Comparison of ENCODE assay signal across 8 cellular contexts in genomic region chr16:3152273-3153076, GRCh38. TPM values are rescaled to one million over a fixed set of nuclear protein-coding genes. Genes with fewer than 3 reads are reported as not detected.
A peak's percentile ranks its signal among the peaks of the same experiment; 100 is the strongest.
DNase-seq lines count a peak whose midpoint lies in the region; ATAC-seq, FAIRE-seq and TF ChIP-seq lines count a peak whose summit lies in the region.

No MANE protein-coding gene starts in this region.

- peaks cover 5% of the 10 kb centered on the region for H4K20me1 ChIP-seq in keratinocyte (ENCODE audit: control insufficient read depth, extremely low read depth, insufficient read depth, low read length)

- TF ChIP-seq CTCF in AG04450 (IDR thresholded peaks at IDR 0.05; ENCODE audit: low read depth, low read length) (peak; percentile 45), WTC11 (IDR thresholded peaks at IDR 0.05) (peak; percentile 14; the same call in 1 of the 2 replicates), keratinocyte (optimal IDR thresholded peaks at IDR 0.05 in 1 of 3, IDR thresholded peaks at IDR 0.05 in 1 of 3, conservative IDR thresholded peaks at IDR 0.05 in 1 of 3; ENCODE audit: extremely low read depth in 1 of 3, insufficient read depth in 2 of 3, low read length in 3 of 3) (peak; percentile 30 to 65 (median 33))

- FAIRE-seq in H54 (lab: Jason Lieb, UNC) (no peak), keratinocyte (lab: Jason Lieb, UNC) (no peak)

- H3K36me3 Mint-ChIP-seq in WTC11: no peaks in the 10 kb centered on the region
- peaks cover 55% of the 10 kb centered on the region for H3K36me3 Mint-ChIP-seq in central memory CD8-positive, alpha-beta T cell (ENCODE audit: insufficient read depth)

- H3K27me3 ChIP-seq in AG04450 (ENCODE audit: control insufficient read depth, insufficient read depth, low read length) (no peaks in the 10 kb centered on the region), keratinocyte (ENCODE audit: control insufficient read depth, extremely low read depth, insufficient read depth, low read length) (no peaks in the 10 kb centered on the region)

- ATAC-seq in WTC11 (peak; percentile 21), HG03095 (IDR thresholded peaks at IDR 0.05; ENCODE audit: unreplicated experiment) (no peak)
- ATAC-seq in central memory CD8-positive, alpha-beta T cell (replicated peaks; ENCODE audit: extremely low read depth, poor library complexity, severe bottlenecking): no peak

- H3K4me2 ChIP-seq in keratinocyte (ENCODE audit: control insufficient read depth, extremely low read depth, insufficient read depth, low read depth, low read length): peak overlapping the region; percentile 79

- no peaks in the 10 kb centered on the region for H3K36me3 ChIP-seq in keratinocyte (ENCODE audit: control insufficient read depth in 2 of 2, extremely low read depth in 1 of 2, insufficient read depth in 2 of 2, low read length in 2 of 2)

- DNase-seq in AG04450 (ENCODE audit: low read depth, low spot score) (peak; percentile 78), H54 (ENCODE audit: insufficient read length, low spot score) (peak; percentile 67), NCI-H2196 treated with DMSO at 0.1 percent for 48 hours (lab: John Stamatoyannopoulos, UW; ENCODE audit: unreplicated experiment) (peak; percentile 79), WTC11 (ENCODE audit: low spot score) (peak; percentile 98), keratinocyte (ENCODE audit: low read depth, low spot score) (no peak)
- peak; percentile 62 to 75 for DNase-seq in central memory CD8-positive, alpha-beta T cell (ENCODE audit: low spot score in 2 of 2)
- DNase-seq in stimulated activated CD4-positive, alpha-beta T cell treated with anti-CD3 and anti-CD28 coated beads, Interleukin-12 subunit alpha, Interleukin-12 subunit beta, amount 100 ng/mL, for 4 hours: peak; percentile 84

- POLR2A ChIA-PET in AG04450 (lab: Yijun Ruan, JAX): no interaction called here
- POLR2A ChIA-PET in WTC11 (lab: Charles Lee): interaction anchor here (0.6 to 5.9 kb wide), 2 partner anchors 20 to 1699 kb away, joined by 4 to 46 read pairs; no protein-coding TSS in a partner anchor

- TF ChIP-seq POLR2A in H54 (IDR thresholded peaks at IDR 0.05; ENCODE audit: low read depth, low read length): no peak

- dilution Hi-C loops in keratinocyte (cut with MboI; ENCODE audit: extremely low pct_ligation_motif_present, low sequenced_read_pairs): no loop called here

- H3K9me3 Mint-ChIP-seq in WTC11: no peaks in the 10 kb centered on the region
- H3K9me3 Mint-ChIP-seq in central memory CD8-positive, alpha-beta T cell: peaks cover 6% of the 10 kb centered on the region

- peak overlapping the region; percentile 93 for H3K4me3 Mint-ChIP-seq in WTC11
- peak overlapping the region; percentile 88 for H3K4me3 Mint-ChIP-seq in central memory CD8-positive, alpha-beta T cell

- H3K9ac ChIP-seq in keratinocyte (ENCODE audit: control insufficient read depth, extremely low read depth, insufficient read depth, low read length): peak overlapping the region; percentile 40

- no peaks in the 10 kb centered on the region for H3K79me2 ChIP-seq in keratinocyte (ENCODE audit: control insufficient read depth, insufficient read depth, low read length)

- H3K4me1 Mint-ChIP-seq in WTC11: peaks cover 7% of the 10 kb centered on the region
- peaks cover 34% of the 10 kb centered on the region for H3K4me1 Mint-ChIP-seq in central memory CD8-positive, alpha-beta T cell

- no peaks in the 10 kb centered on the region for H3K9me1 ChIP-seq in keratinocyte (ENCODE audit: control insufficient read depth, extremely low read depth, insufficient read depth, low read length)

- H3K4me1 ChIP-seq in keratinocyte (ENCODE audit: control insufficient read depth, extremely low read depth, insufficient read depth, low read length): peaks cover 7% of the 10 kb centered on the region

- peak overlapping the region; percentile 47 for H3K27ac ChIP-seq in AG04450 (ENCODE audit: low read depth, low read length)
- peak overlapping the region; percentile 39 for H3K27ac ChIP-seq in keratinocyte (ENCODE audit: control insufficient read depth, insufficient read depth, low read length)

- peak overlapping the region; percentile 83 for H2AFZ ChIP-seq in keratinocyte (ENCODE audit: control insufficient read depth, low read length)

- peaks cover 43% of the 10 kb centered on the region for H3K27me3 Mint-ChIP-seq in WTC11 (ENCODE audit: low read depth)
- no peaks in the 10 kb centered on the region for H3K27me3 Mint-ChIP-seq in central memory CD8-positive, alpha-beta T cell

- peak overlapping the region; percentile 94 for H3K27ac Mint-ChIP-seq in WTC11
- H3K27ac Mint-ChIP-seq in central memory CD8-positive, alpha-beta T cell (ENCODE audit: low read depth): peak overlapping the region; percentile 100

- CTCF ChIA-PET in AG04450 (lab: Charles Lee): interaction anchor here (0.6 to 1.0 kb wide), 3 partner anchors 19 to 46 kb away, joined by 3 read pairs; no protein-coding TSS in a partner anchor
- CTCF ChIA-PET in WTC11 (lab: Charles Lee): interaction anchor here (0.5 to 4.7 kb wide), 17 partner anchors 8 to 291 kb away, joined by 3 to 75 read pairs (median 7); partner anchors contain the start of genes NAA60, OR1F1, ZNF213 and ZNF597

- peak overlapping the region; percentile 65 for H3K4me3 ChIP-seq in AG04450 (ENCODE audit: low read depth, low read length)
- H3K4me3 ChIP-seq in keratinocyte (ENCODE audit: control insufficient read depth in 2 of 3, extremely low read depth in 1 of 3, insufficient read depth in 2 of 3, low read depth in 1 of 3, low read length in 3 of 3): peak overlapping the region; percentile 28 to 62 (median 59)

- H3K9me3 ChIP-seq in AG04450 (ENCODE audit: control insufficient read depth, insufficient read depth, low read length) (no peaks in the 10 kb centered on the region; the same call in 1 of the 2 replicates), keratinocyte (ENCODE audit: control insufficient read depth, low read depth, low read length) (no peaks in the 10 kb centered on the region)

TF ChIP-seq in WTC11, 78 proteins besides CTCF, POLR2A, EP300 and RAD21 (continues in another document):
- TF ChIP-seq TEAD1 (CRISPR knock-in tag; IDR thresholded peaks at IDR 0.05) (peak; percentile 85; the same call in 1 of the 2 replicates), ZNF317 (CRISPR knock-in tag; IDR thresholded peaks at IDR 0.05; ENCODE audit: borderline replicate concordance, low read depth) (0 out of 2 replicates have a peak, but pooled peaks have one; percentile 5), TEAD4 (CRISPR knock-in tag; IDR thresholded peaks at IDR 0.05) (0 out of 2 replicates have a peak, but pooled peaks have one; percentile 42), MXD4 (CRISPR knock-in tag; IDR thresholded peaks at IDR 0.05; ENCODE audit: borderline replicate concordance) (no peak), GTF2I (CRISPR knock-in tag; conservative IDR thresholded peaks at IDR 0.05) (peak; percentile 27; the same call in 1 of the 2 replicates), ATF1 (CRISPR knock-in tag; IDR thresholded peaks at IDR 0.05) (no peak)

RNA-seq across cellular contexts. Expression of gene ZNF213, which starts 17.6 kb away (rescaled TPM):
- 0.47 and 1.2 TPM in 2 replicates for polyA plus RNA-seq in AG04450 (2011; rRNA removed)
- polyA minus RNA-seq in AG04450 (2011; rRNA and poly(A)+ RNA removed): 1.1 TPM in 2 replicates
- 8.9 to 11.6 TPM (median 10.3 TPM) in 3 replicates for total RNA-seq in WTC11 (2021)
- 0.51 to 1.1 TPM (median 0.62 TPM) in 3 replicates for polyA plus RNA-seq in keratinocyte
- 1.5 TPM for polyA plus RNA-seq in keratinocyte (2011; ENCODE audit: low read depth)
- polyA plus RNA-seq in keratinocyte (2011; cell fraction: cytosol; rRNA removed): 0.77 and 2.4 TPM in 2 replicates
- 1.4 and 2.0 TPM in 2 replicates for polyA plus RNA-seq in keratinocyte (2011; cell fraction: nucleus; rRNA removed)
- polyA plus RNA-seq in keratinocyte (2012; ENCODE audit: low replicate concordance): 6.4 and 6.6 TPM in 2 replicates
- 1.2 to 4.8 TPM (median 1.5 TPM) in 3 replicates for polyA minus RNA-seq in keratinocyte
- 7.5 TPM for polyA minus RNA-seq in keratinocyte (2011; cell fraction: cytosol; rRNA and poly(A)+ RNA removed)
- polyA minus RNA-seq in keratinocyte (2011; cell fraction: nucleus; rRNA and poly(A)+ RNA removed): 2.0 and 2.6 TPM in 2 replicates

RNA-seq across cellular contexts. Expression of gene OR1F1, which starts 35.5 kb away (rescaled TPM):
- polyA plus RNA-seq in AG04450 (2011; rRNA removed) (0.20 and 0.29 TPM in 2 replicates), keratinocyte (0.51 to 0.89 TPM (median 0.58 TPM) in 3 replicates)
- 0.56 and 0.64 TPM in 2 replicates for polyA minus RNA-seq in AG04450 (2011; rRNA and poly(A)+ RNA removed)
- total RNA-seq in WTC11 (2021): 0.27 to 0.46 TPM (median 0.44 TPM) in 3 replicates
- not detected for polyA plus RNA-seq in keratinocyte (2011; ENCODE audit: low read depth)
- polyA plus RNA-seq in keratinocyte (2011; cell fraction: cytosol; rRNA removed): 0.55 and 0.56 TPM in 2 replicates
- polyA plus RNA-seq in keratinocyte (2011; cell fraction: nucleus; rRNA removed): 1.1 and 1.2 TPM in 2 replicates
- 0.29 TPM in 1 of 2 replicates, not detected in the other for polyA plus RNA-seq in keratinocyte (2012; ENCODE audit: low replicate concordance)
- polyA minus RNA-seq in keratinocyte: 1.0 to 3.6 TPM (median 2.7 TPM) in 3 replicates
- polyA minus RNA-seq in keratinocyte (2011; cell fraction: cytosol; rRNA and poly(A)+ RNA removed): not detected
- polyA minus RNA-seq in keratinocyte (2011; cell fraction: nucleus; rRNA and poly(A)+ RNA removed): 0.93 TPM in 1 of 2 replicates, not detected in the other

RNA-seq across cellular contexts. Expression of gene ZNF205, which starts 40.1 kb away (rescaled TPM):
- polyA plus RNA-seq in AG04450 (2011; rRNA removed) (3.6 and 5.5 TPM in 2 replicates), keratinocyte (6.0 to 8.7 TPM (median 8.1 TPM) in 3 replicates)
- polyA minus RNA-seq in AG04450 (2011; rRNA and poly(A)+ RNA removed): 3.0 and 4.2 TPM in 2 replicates
- total RNA-seq in WTC11 (2021): 17.7 to 22.7 TPM (median 21.3 TPM) in 3 replicates
- polyA plus RNA-seq in keratinocyte (2011; ENCODE audit: low read depth): 5.8 TPM
- polyA plus RNA-seq in keratinocyte (2011; cell fraction: cytosol; rRNA removed): 5.4 and 14.2 TPM in 2 replicates
- polyA plus RNA-seq in keratinocyte (2011; cell fraction: nucleus; rRNA removed): 10.3 and 13.3 TPM in 2 replicates
- 6.9 and 10.2 TPM in 2 replicates for polyA plus RNA-seq in keratinocyte (2012; ENCODE audit: low replicate concordance)
- 2.6 to 4.1 TPM (median 4.0 TPM) in 3 replicates for polyA minus RNA-seq in keratinocyte
- 16.9 TPM for polyA minus RNA-seq in keratinocyte (2011; cell fraction: cytosol; rRNA and poly(A)+ RNA removed)
- 6.2 and 8.1 TPM in 2 replicates for polyA minus RNA-seq in keratinocyte (2011; cell fraction: nucleus; rRNA and poly(A)+ RNA removed)

RNA-seq across cellular contexts. Expression of gene ZSCAN10, which starts 53.4 kb away (rescaled TPM):
- polyA plus RNA-seq in AG04450 (2011; rRNA removed): not detected in 2 replicates
- not detected in 2 replicates for polyA minus RNA-seq in AG04450 (2011; rRNA and poly(A)+ RNA removed)
- 263 to 286 TPM (median 271 TPM) in 3 replicates for total RNA-seq in WTC11 (2021)
- polyA plus RNA-seq in keratinocyte: not detected in 3 replicates
- polyA plus RNA-seq in keratinocyte (2011; ENCODE audit: low read depth): not detected
- polyA plus RNA-seq in keratinocyte (2011; cell fraction: cytosol; rRNA removed): not detected in 2 replicates
- not detected in 2 replicates for polyA plus RNA-seq in keratinocyte (2011; cell fraction: nucleus; rRNA removed)
- not detected in 2 replicates for polyA plus RNA-seq in keratinocyte (2012; ENCODE audit: low replicate concordance)
- polyA minus RNA-seq in keratinocyte: not detected in 3 replicates
- not detected for polyA minus RNA-seq in keratinocyte (2011; cell fraction: cytosol; rRNA and poly(A)+ RNA removed)
- not detected in 2 replicates for polyA minus RNA-seq in keratinocyte (2011; cell fraction: nucleus; rRNA and poly(A)+ RNA removed)
